8 cellular contexts compared by ENCODE assay signal in genomic region chr1:46547481-46548383, GRCh38. TPM values are rescaled to one million over a fixed set of nuclear protein-coding genes. Genes with fewer than 3 reads are reported as not detected.
DNase-seq lines count a peak whose midpoint lies in the region; ATAC-seq and TF ChIP-seq lines count a peak whose summit lies in the region.

No MANE protein-coding gene starts in this region.

- H3K4me3 Mint-ChIP-seq in effector memory CD8-positive, alpha-beta T cell = peak overlapping the region; percentile 51 to 53

- H3K9me3 ChIP-seq in Panc1 (ENCODE audit: control insufficient read depth, insufficient read depth, low read depth, low read length) (no peaks in the 10 kb centered on the region), neural cell (ENCODE audit: low read length) (no peaks in the 10 kb centered on the region)

- H3K27ac Mint-ChIP-seq in effector memory CD8-positive, alpha-beta T cell = peak overlapping the region; percentile 97 to 98

- in situ Hi-C loops in GM13976 (cut with MboI; ENCODE audit: low sequenced_read_pairs, unreplicated experiment) = no loop called here
- in situ Hi-C loops in Panc1 (cut with HindIII; ENCODE audit: low pct_unique_long_range_greater_than_20kb, low sequenced_read_pairs) = no loop called here

- no peaks in the 10 kb centered on the region for H4K20me1 ChIP-seq in neural cell (ENCODE audit: insufficient read depth)

- H3K27me3 ChIP-seq in Panc1 (ENCODE audit: control insufficient read depth, insufficient read depth, low read length) = no peaks in the 10 kb centered on the region
- peaks cover 42% of the 10 kb centered on the region for H3K27me3 ChIP-seq in neural cell (ENCODE audit: insufficient read depth, low read depth, low read length)

- H3K4me1 ChIP-seq in Panc1 (ENCODE audit: control insufficient read depth, insufficient read depth, low read length) = no peaks in the 10 kb centered on the region

- no peaks in the 10 kb centered on the region for H3K9me2 ChIP-seq in neural cell (ENCODE audit: insufficient read depth, low read length)

- TF ChIP-seq CTCF in GM13976 (IDR thresholded peaks at IDR 0.05; ENCODE audit: borderline replicate concordance, control extremely low read depth, extremely low read depth, insufficient read depth, missing control alignments) (peak; percentile 31), Panc1 (IDR thresholded peaks at IDR 0.05) (peak; percentile 82), neural cell (IDR thresholded peaks at IDR 0.05; ENCODE audit: poor library complexity, severe bottlenecking) (peak; percentile 58)

- peaks cover 36 to 45% of the 10 kb centered on the region in 2 donors for H3K27me3 Mint-ChIP-seq in effector memory CD8-positive, alpha-beta T cell

- DNase-seq in Ammon's horn (ENCODE audit: low spot score) (peak; percentile 58), GM13976 (ENCODE audit: low spot score) (peak; percentile 68), Panc1 (ENCODE audit: low read depth, low spot score) (peak; percentile 27), NCI-H128 (lab: John Stamatoyannopoulos, UW; ENCODE audit: unreplicated experiment) (no peak)
- DNase-seq in effector memory CD8-positive, alpha-beta T cell = peak in 2 of 3 experiments; percentile 26 to 35

- ATAC-seq in Panc1 = peak; percentile 81
- ATAC-seq in effector memory CD8-positive, alpha-beta T cell (replicated peaks) = no peak
- ATAC-seq in GM18498 (IDR thresholded peaks at IDR 0.05; ENCODE audit: unreplicated experiment) = no peak
- no peak for ATAC-seq in HG02973 (IDR thresholded peaks at IDR 0.05; ENCODE audit: unreplicated experiment)

- no peak overlapping the region for H3K9ac ChIP-seq in neural cell (ENCODE audit: low read length)

- peaks cover 22 to 32% of the 10 kb centered on the region in 2 donors for H3K4me1 Mint-ChIP-seq in effector memory CD8-positive, alpha-beta T cell (ENCODE audit: low read depth in 2 of 2)

- H3K27ac ChIP-seq in Panc1 (ENCODE audit: low read length) (no peak overlapping the region), neural cell (ENCODE audit: low read length) (no peak overlapping the region)

- TF ChIP-seq EP300 in neural cell (conservative IDR thresholded peaks at IDR 0.05; ENCODE audit: poor library complexity, severe bottlenecking) = no peak

- POLR2A ChIA-PET in Panc1 (lab: Charles Lee) = interaction anchor here (0.7 kb wide), 1 partner anchor 23 kb away, joined by 4 read pairs; no protein-coding TSS in a partner anchor

- H3K36me3 ChIP-seq in Panc1 (ENCODE audit: control insufficient read depth, insufficient read depth, low read length) (no peaks in the 10 kb centered on the region), neural cell (ENCODE audit: insufficient read depth, low read length) (no peaks in the 10 kb centered on the region)

- intact Hi-C loops in Panc1 (cut with micrococcal nuclease; ENCODE audit: unreplicated experiment) = no loop called here

- TF ChIP-seq RAD21 in neural cell (conservative IDR thresholded peaks at IDR 0.05) = peak; percentile 47

- H3K4me3 ChIP-seq in Panc1 (ENCODE audit: low read depth in 2 of 2, low read length in 2 of 2) (peak overlapping the region in 1 of 2 experiments; percentile 39; a peak in 2 of 4 replicates), neural cell (ENCODE audit: low read length) (no peak overlapping the region)

- no peaks in the 10 kb centered on the region for H3K79me2 ChIP-seq in neural cell (replicated peaks; ENCODE audit: insufficient read depth, low read length)

- no peaks in the 10 kb centered on the region for H3F3A ChIP-seq in neural cell (ENCODE audit: insufficient read depth, low read length, poor library complexity, severe bottlenecking)

- CTCF ChIA-PET in Panc1 (lab: Charles Lee) = interaction anchor here (0.6 to 1.8 kb wide), 3 partner anchors 14 to 119 kb away, joined by 4 to 7 read pairs (median 4); no protein-coding TSS in a partner anchor

- BruUV-seq in Panc1 (replicated peaks; lab: Mats Ljungman, UMichigan) = no TSS peak

- H3K4me2 ChIP-seq in neural cell (ENCODE audit: low read length) = no peak overlapping the region

- H3K36me3 Mint-ChIP-seq in effector memory CD8-positive, alpha-beta T cell (ENCODE audit: insufficient read depth) = peaks cover 13% of the 10 kb centered on the region

- no peaks in the 10 kb centered on the region for H3K9me3 Mint-ChIP-seq in effector memory CD8-positive, alpha-beta T cell

- H2AFZ ChIP-seq in neural cell (ENCODE audit: low read depth, low read length) = no peak overlapping the region

TF ChIP-seq in neural cell, 6 proteins besides CTCF, POLR2A, EP300 and RAD21:
- TF ChIP-seq REST (IDR thresholded peaks at IDR 0.05; ENCODE audit: borderline replicate concordance) (no peak), POLR2AphosphoS5 (IDR thresholded peaks at IDR 0.05) (no peak), MXI1 (conservative IDR thresholded peaks at IDR 0.05; ENCODE audit: poor library complexity, severe bottlenecking) (no peak), SMC3 (conservative IDR thresholded peaks at IDR 0.05; ENCODE audit: poor library complexity) (peak; percentile 56), EZH2 (IDR thresholded peaks at IDR 0.05; ENCODE audit: borderline replicate concordance, insufficient read depth, low read length, poor library complexity, severe bottlenecking) (no peak)
TF ChIP-seq in neural cell: peak in this region for 1.

RNA-seq across cellular contexts. Expression of gene KNCN, which starts 3.7 kb away (rescaled TPM):
- total RNA-seq in Panc1 (2021; ENCODE audit: unreplicated experiment) = not detected
- not detected for polyA plus RNA-seq in Panc1 (2012; ENCODE audit: insufficient read length)
- not detected in 2 replicates for polyA plus RNA-seq in neural cell
- polyA minus RNA-seq in neural cell = not detected in 2 replicates

RNA-seq across cellular contexts. Expression of gene MKNK1, which starts 56.3 kb away (rescaled TPM):
- total RNA-seq in Panc1 (2021; ENCODE audit: unreplicated experiment) = 40.1 TPM
- 31.4 TPM for polyA plus RNA-seq in Panc1 (2012; ENCODE audit: insufficient read length)
- 9.6 and 9.9 TPM in 2 replicates for polyA plus RNA-seq in neural cell
- 7.1 and 10.0 TPM in 2 replicates for polyA minus RNA-seq in neural cell

RNA-seq across cellular contexts. Expression of gene DMBX1, which starts 58.1 kb away (rescaled TPM):
- 0.05 TPM for total RNA-seq in Panc1 (2021; ENCODE audit: unreplicated experiment)
- polyA plus RNA-seq in Panc1 (2012; ENCODE audit: insufficient read length) = 0.15 TPM
- polyA plus RNA-seq in neural cell = 0.28 TPM in 1 of 2 replicates, not detected in the other
- not detected in 2 replicates for polyA minus RNA-seq in neural cell

Comparison
In these comparisons a context has a peak if more than half of its experiments do, and no peak if none do; other contexts are left out.
1. CTCF ChIP-seq: peak in every context shown above with its lines; median percentile 82 in Panc1; 58 in neural cell; 31 in GM13976.